Comparison of ENCODE assay signal across 8 cellular contexts in the genomic region with DNA sequence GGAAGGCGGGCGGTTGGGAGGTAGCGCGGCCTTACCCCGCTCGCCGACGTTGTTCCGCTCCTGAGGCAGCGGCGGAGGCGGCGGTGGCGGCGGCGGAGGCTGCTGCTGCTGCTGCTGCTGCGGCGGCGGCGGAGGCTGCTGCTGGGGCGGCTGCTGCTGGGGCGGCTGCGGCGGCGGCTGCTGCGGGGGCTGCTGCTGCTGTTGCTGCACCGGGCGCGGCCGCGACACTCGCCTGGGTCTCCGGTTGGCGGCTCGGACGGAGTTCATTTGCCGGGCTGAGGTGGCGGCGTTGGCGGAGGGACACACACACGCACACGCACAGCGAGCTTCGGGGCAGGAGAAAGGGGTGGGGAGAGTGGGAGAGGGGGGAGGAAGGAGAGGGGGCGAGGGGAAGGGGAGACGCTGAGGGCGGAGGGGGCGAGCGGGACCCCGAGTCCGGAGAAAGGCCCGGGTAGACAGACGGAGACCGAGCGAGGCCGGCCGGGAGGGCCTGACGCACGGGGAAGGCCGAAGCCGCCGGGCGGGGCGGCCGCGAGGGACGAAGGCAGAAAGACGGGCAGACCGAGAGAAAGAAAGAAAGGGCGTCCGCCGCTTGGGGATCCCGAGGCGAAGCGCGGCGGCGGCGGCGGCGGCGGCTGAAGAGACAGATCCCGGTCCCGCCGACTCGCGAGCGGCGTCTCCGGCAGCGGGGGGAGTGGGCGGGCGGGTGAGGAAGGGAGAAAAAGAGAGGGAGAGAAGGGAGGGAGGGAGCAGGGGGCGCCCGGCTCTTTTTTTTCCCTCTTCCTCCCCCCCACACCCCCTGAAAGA. TPM values are rescaled to one million over a fixed set of nuclear protein-coding genes. Genes with fewer than 3 reads are reported as not detected.
DNase-seq lines count a peak whose midpoint lies in the region; FAIRE-seq and TF ChIP-seq lines count a peak whose summit lies in the region.

No MANE protein-coding gene starts in this region.

- no peak for FAIRE-seq in H54 (lab: Jason Lieb, UNC)

- peak overlapping the region; percentile 96 for H3K27ac ChIP-seq in layer of hippocampus (ENCODE audit: low read depth, low read length)

- DNase-seq in ELF-1 (ENCODE audit: low read depth, low spot score) (peak; percentile 28), H4 (ENCODE audit: low spot score) (peak; percentile 32), NCI-H1105 (lab: John Stamatoyannopoulos, UW) (peak; percentile 65), cerebellum (ENCODE audit: low spot score) (peak; percentile 41), H54 (ENCODE audit: insufficient read length, low spot score) (no peak)
- DNase-seq in activated CD4-positive, alpha-beta T cell treated with anti-CD3 and anti-CD28 coated beads for 24 hours (ENCODE audit: low read depth in 2 of 2), result peak; percentile 31 to 33
- DNase-seq in stimulated activated CD4-positive, alpha-beta T cell treated with anti-CD3 and anti-CD28 coated beads, Interleukin-1b, Interleukin-23, amount 100 ng/mL, for 24 hours (ENCODE audit: low read depth in 4 of 4, low spot score in 1 of 4), result peak; percentile 23 to 36 (median 31)

- no peak for TF ChIP-seq POLR2A in H54 (IDR thresholded peaks at IDR 0.05; ENCODE audit: low read depth, low read length)

- H3K27me3 ChIP-seq in layer of hippocampus (ENCODE audit: control insufficient read depth, insufficient read depth, low read length), result no peaks in the 10 kb centered on the region

RNA-seq across cellular contexts. Expression of gene FBXO11, which starts 0.6 kb away (rescaled TPM):
- total RNA-seq in H4 (2014; rRNA removed; shearing (Covaris generic)), result 22.5 and 25.7 TPM in 2 replicates
- 194 TPM for total RNA-seq in cerebellum
